Comparison of ENCODE assay signal across 8 cellular contexts in genomic region chr1:31714442-31715096, GRCh38. TPM values are rescaled to one million over a fixed set of nuclear protein-coding genes. Genes with fewer than 3 reads are reported as not detected.
DNase-seq lines count a peak whose midpoint lies in the region; ATAC-seq and TF ChIP-seq lines count a peak whose summit lies in the region.

No MANE protein-coding gene starts in this region.

- peak in 4 of 5 donors; percentile 22 to 30 (median 27) for DNase-seq in CD4-positive, alpha-beta memory T cell
- DNase-seq in LHCN-M2 (ENCODE audit: low read depth) (peak; percentile 61), fibroblast of lung (ENCODE audit: low read depth in 2 of 2) (peak; percentile 70 to 78), SIG-M5 treated with dmso at 0.1 percent for 504 hours (lab: John Stamatoyannopoulos, UW; ENCODE audit: unreplicated experiment) (no peak)
- DNase-seq in activated CD4-positive, alpha-beta memory T cell treated with anti-CD3 and anti-CD28 coated beads, Interleukin-2, amount 10 ng/mL, durations not matched to agents 7 days and 5 days = peak; percentile 34

- peak overlapping the region in 1 of 7 donors; percentile 21 for H3K27ac Mint-ChIP-seq in CD4-positive, alpha-beta memory T cell
- H3K27ac Mint-ChIP-seq in activated CD4-positive, alpha-beta memory T cell treated with anti-CD3 and anti-CD28 coated beads, Interleukin-2, amount 10 ng/mL, durations not matched to agents 7 days and 5 days = no peak overlapping the region

- no peaks in the 10 kb centered on the region for H3K36me3 ChIP-seq in CD4-positive, alpha-beta memory T cell (ENCODE audit: insufficient read depth, low read length)
- H3K36me3 ChIP-seq in fibroblast of lung (ENCODE audit: control insufficient read depth, insufficient read depth, low read length) = no peaks in the 10 kb centered on the region
- H3K36me3 ChIP-seq in mucosa of stomach (ENCODE audit: control insufficient read depth, insufficient read depth, low read length) = no peaks in the 10 kb centered on the region
- H3K36me3 ChIP-seq in urinary bladder (ENCODE audit: insufficient read depth) = no peaks in the 10 kb centered on the region

- no peak overlapping the region for H3K4me3 ChIP-seq in CD4-positive, alpha-beta memory T cell (ENCODE audit: low read length in 2 of 2)
- H3K4me3 ChIP-seq in fibroblast of lung (replicated peaks in 1 of 4; ENCODE audit: control extremely low read depth in 1 of 4, insufficient read depth in 1 of 4, low read depth in 3 of 4, low read length in 4 of 4) (peak overlapping the region in 2 of 4 experiments; percentile 12 to 27), mucosa of stomach (ENCODE audit: low read length) (no peak overlapping the region), urinary bladder (ENCODE audit: low read depth, low read length) (peak overlapping the region; percentile 20)

- H2AFZ ChIP-seq in fibroblast of lung (ENCODE audit: low read length) = no peak overlapping the region

- H3K4me1 ChIP-seq in CD4-positive, alpha-beta memory T cell (ENCODE audit: insufficient read depth, low read length) = peaks cover 18% of the 10 kb centered on the region
- peaks cover 30% of the 10 kb centered on the region for H3K4me1 ChIP-seq in fibroblast of lung (ENCODE audit: control insufficient read depth, extremely low read depth, insufficient read depth, low read length)
- H3K4me1 ChIP-seq in mucosa of stomach (ENCODE audit: control insufficient read depth, insufficient read depth, low read length) = peaks cover 56% of the 10 kb centered on the region
- no peaks in the 10 kb centered on the region for H3K4me1 ChIP-seq in urinary bladder (ENCODE audit: insufficient read depth)

- no peaks in the 10 kb centered on the region for H3K79me2 ChIP-seq in fibroblast of lung (ENCODE audit: control insufficient read depth, insufficient read depth, low read length)

- H3K36me3 Mint-ChIP-seq in CD4-positive, alpha-beta memory T cell = no peaks in the 10 kb centered on the region
- no peaks in the 10 kb centered on the region for H3K36me3 Mint-ChIP-seq in activated CD4-positive, alpha-beta memory T cell treated with anti-CD3 and anti-CD28 coated beads, Interleukin-2, amount 10 ng/mL, durations not matched to agents 7 days and 5 days (ENCODE audit: low read depth)

- no peak overlapping the region for H3K27ac ChIP-seq in CD4-positive, alpha-beta memory T cell (ENCODE audit: low read depth, low read length)
- H3K27ac ChIP-seq in fibroblast of lung (ENCODE audit: insufficient read depth, low read length) = peak overlapping the region; percentile 86
- H3K27ac ChIP-seq in urinary bladder (ENCODE audit: low read depth) = peak overlapping the region; percentile 92

- CTCF ChIA-PET in CD4-positive, alpha-beta memory T cell (lab: Charles Lee; ENCODE audit: partially characterized antibody) = interaction anchor here (0.8 to 1.5 kb wide), 4 partner anchors 10 to 74 kb away, joined by 3 to 13 read pairs (median 4); no protein-coding TSS in a partner anchor
- CTCF ChIA-PET in activated CD4-positive, alpha-beta memory T cell treated with anti-CD3 and anti-CD28 coated beads, Interleukin-2, amount 10 ng/mL, durations not matched to agents 7 days and 5 days (lab: Charles Lee) = interaction anchor here (0.7 to 3.7 kb wide), 4 partner anchors 31 to 1578 kb away, joined by 3 to 24 read pairs (median 6); no protein-coding TSS in a partner anchor

- peaks cover 7 to 23% (median 15%) of the 10 kb centered on the region in 4 donors for H3K4me1 Mint-ChIP-seq in CD4-positive, alpha-beta memory T cell
- peaks cover 13% of the 10 kb centered on the region for H3K4me1 Mint-ChIP-seq in activated CD4-positive, alpha-beta memory T cell treated with anti-CD3 and anti-CD28 coated beads, Interleukin-2, amount 10 ng/mL, durations not matched to agents 7 days and 5 days

- TF ChIP-seq CTCF in fibroblast of lung (conservative IDR thresholded peaks at IDR 0.05 in 1 of 2, IDR thresholded peaks at IDR 0.05 in 1 of 2; ENCODE audit: low read depth in 1 of 2, low read length in 2 of 2) = peak; percentile 37 to 47

- intact Hi-C loops in CD4-positive, alpha-beta memory T cell (cut with micrococcal nuclease) = loop anchor here (1.0 to 2.0 kb wide), 3 partner anchors 30 to 250 kb away; no protein-coding TSS in a partner anchor

- H3K27me3 Mint-ChIP-seq in CD4-positive, alpha-beta memory T cell = peaks cover 34 to 52% of the 10 kb centered on the region in 2 donors
- H3K27me3 Mint-ChIP-seq in activated CD4-positive, alpha-beta memory T cell treated with anti-CD3 and anti-CD28 coated beads, Interleukin-2, amount 10 ng/mL, durations not matched to agents 7 days and 5 days = peaks cover 69% of the 10 kb centered on the region

- H3K9me3 ChIP-seq in CD4-positive, alpha-beta memory T cell (ENCODE audit: control insufficient read depth in 1 of 2, low read length in 2 of 2) = no peaks in the 10 kb centered on the region
- H3K9me3 ChIP-seq in fibroblast of lung (ENCODE audit: control insufficient read depth, insufficient read depth, low read depth, low read length) (no peaks in the 10 kb centered on the region), mucosa of stomach (ENCODE audit: control insufficient read depth, low read length) (no peaks in the 10 kb centered on the region)

- peak overlapping the region; percentile 69 for H3K9ac ChIP-seq in fibroblast of lung (ENCODE audit: insufficient read depth, low read length)
- H3K9ac ChIP-seq in mucosa of stomach (ENCODE audit: low read length) = peak overlapping the region; percentile 32

- no peak for ATAC-seq in HG02884 (IDR thresholded peaks at IDR 0.05; ENCODE audit: unreplicated experiment)

- no peaks in the 10 kb centered on the region for H4K20me1 ChIP-seq in fibroblast of lung (ENCODE audit: control insufficient read depth, extremely low read depth, insufficient read depth, low read length)

- peak overlapping the region in 7 of 8 donors; percentile 51 to 82 (median 64) for H3K4me3 Mint-ChIP-seq in CD4-positive, alpha-beta memory T cell
- peak overlapping the region; percentile 25 for H3K4me3 Mint-ChIP-seq in activated CD4-positive, alpha-beta memory T cell treated with anti-CD3 and anti-CD28 coated beads, Interleukin-2, amount 10 ng/mL, durations not matched to agents 7 days and 5 days

- H3K27me3 ChIP-seq in CD4-positive, alpha-beta memory T cell (ENCODE audit: insufficient read depth, low read length) = no peaks in the 10 kb centered on the region
- H3K27me3 ChIP-seq in fibroblast of lung (ENCODE audit: control insufficient read depth, insufficient read depth, low read length) (peaks cover 14% of the 10 kb centered on the region), mucosa of stomach (ENCODE audit: control insufficient read depth, insufficient read depth, low read length) (no peaks in the 10 kb centered on the region)

- peaks cover 0 to 2% (median 0%) of the 10 kb centered on the region in 8 donors for H3K9me3 Mint-ChIP-seq in CD4-positive, alpha-beta memory T cell
- H3K9me3 Mint-ChIP-seq in activated CD4-positive, alpha-beta memory T cell treated with anti-CD3 and anti-CD28 coated beads, Interleukin-2, amount 10 ng/mL, durations not matched to agents 7 days and 5 days = no peaks in the 10 kb centered on the region

- WGBS in urinary bladder = 2% methylated on average over 39 of the region's 39 CpGs

- POLR2A ChIA-PET in CD4-positive, alpha-beta memory T cell (lab: Charles Lee; ENCODE audit: partially characterized antibody) = no interaction called here
- POLR2A ChIA-PET in activated CD4-positive, alpha-beta memory T cell treated with anti-CD3 and anti-CD28 coated beads, Interleukin-2, amount 10 ng/mL, durations not matched to agents 7 days and 5 days (lab: Charles Lee) = no interaction called here

- H3K4me2 ChIP-seq in fibroblast of lung (ENCODE audit: extremely low read depth, insufficient read depth, low read length) = peak overlapping the region; percentile 61

RNA-seq across cellular contexts. Expression of gene COL16A1, which starts 10.8 kb away (rescaled TPM):
- total RNA-seq in CD4-positive, alpha-beta memory T cell = not detected
- not detected for polyA plus RNA-seq in CD4-positive, alpha-beta memory T cell
- 9.8 and 11.5 TPM in 2 replicates for total RNA-seq in LHCN-M2 (2014; rRNA removed)
- 8.1 TPM for polyA plus RNA-seq in LHCN-M2 (2012)
- not detected for total RNA-seq in activated CD4-positive, alpha-beta memory T cell treated with anti-CD3 and anti-CD28 coated beads, Interleukin-2, amount 10 ng/mL, durations not matched to agents 7 days and 5 days
- total RNA-seq in fibroblast of lung = 80.3 and 150 TPM in 2 replicates
- 20.9 and 21.0 TPM in 2 replicates for polyA plus RNA-seq in fibroblast of lung
- polyA plus RNA-seq in fibroblast of lung (2012) = 57.9 and 61.9 TPM in 2 replicates
- polyA minus RNA-seq in fibroblast of lung (ENCODE audit: low replicate concordance) = 42.9 and 69.1 TPM in 2 replicates
- total RNA-seq in urinary bladder = 217 TPM
- 166 TPM for polyA plus RNA-seq in urinary bladder

RNA-seq across cellular contexts. Expression of gene ADGRB2, which starts 49.6 kb away (rescaled TPM):
- total RNA-seq in CD4-positive, alpha-beta memory T cell = 1 to 10 TPM; 1.5 to 2.0 TPM
- polyA plus RNA-seq in CD4-positive, alpha-beta memory T cell = under 1 TPM in 1 of 2 donors, not detected in 1; 0.55 TPM
- total RNA-seq in LHCN-M2 (2014; rRNA removed) (20.5 and 22.6 TPM in 2 replicates), fibroblast of lung (7.4 and 10.4 TPM in 2 replicates), urinary bladder (13.4 TPM)
- 20.8 TPM for polyA plus RNA-seq in LHCN-M2 (2012)
- total RNA-seq in activated CD4-positive, alpha-beta memory T cell treated with anti-CD3 and anti-CD28 coated beads, Interleukin-2, amount 10 ng/mL, durations not matched to agents 7 days and 5 days = under 1 TPM; 0.68 to 0.81 TPM
- polyA plus RNA-seq in fibroblast of lung (4.4 and 4.8 TPM in 2 replicates), urinary bladder (6.1 TPM)
- 9.7 and 10.0 TPM in 2 replicates for polyA plus RNA-seq in fibroblast of lung (2012)
- polyA minus RNA-seq in fibroblast of lung (ENCODE audit: low replicate concordance) = 12.0 and 13.2 TPM in 2 replicates
